In the genomic region with DNA sequence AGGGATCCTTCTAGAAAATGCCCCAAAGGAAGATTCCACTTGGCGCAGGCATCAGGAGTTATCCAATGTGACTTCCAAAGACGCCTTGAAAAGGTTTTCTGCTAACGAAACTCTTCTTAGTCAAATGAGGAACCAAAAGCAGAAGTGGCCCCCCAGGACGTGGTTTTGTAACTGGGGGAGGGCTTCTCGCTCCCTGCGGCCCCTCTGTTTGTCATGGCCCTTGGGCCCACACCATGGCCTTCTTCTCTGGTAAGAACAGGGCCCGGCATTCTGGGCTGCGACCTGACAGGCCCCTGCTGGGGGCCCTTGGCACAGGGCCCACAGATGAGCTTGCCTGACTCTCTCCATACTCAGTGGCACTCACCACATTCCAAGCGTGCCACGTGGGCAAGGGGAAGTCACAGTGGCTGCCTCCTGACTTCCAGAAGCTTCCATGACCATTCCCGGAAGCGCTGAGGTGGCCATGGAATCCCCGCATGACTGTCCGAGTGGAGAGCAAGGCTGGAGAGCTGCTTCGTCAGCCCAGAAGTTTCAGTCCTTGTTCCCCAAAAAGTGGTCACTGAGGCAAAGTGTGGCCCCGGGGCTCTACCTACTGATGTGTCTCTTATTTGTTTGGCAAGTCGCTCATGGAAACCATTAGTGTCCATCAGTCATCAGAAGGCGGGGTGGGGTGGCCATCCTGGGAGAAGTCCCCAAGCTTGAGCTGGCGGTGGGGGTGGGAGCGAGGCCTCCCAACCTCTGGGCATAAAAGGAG, we compare ENCODE assay signal across 8 cellular contexts. TPM values are rescaled to one million over a fixed set of nuclear protein-coding genes. Genes with fewer than 3 reads are reported as not detected.
A peak's percentile ranks its signal among the peaks of the same experiment; 100 is the strongest.
DNase-seq lines count a peak whose midpoint lies in the region; ATAC-seq and FAIRE-seq lines count a peak whose summit lies in the region.

No MANE protein-coding gene starts in this region.

- H3K4me3 ChIP-seq in HAP-1 (peak overlapping the region; percentile 59; the same call in 1 of the 2 replicates), duodenal mucosa (ENCODE audit: low read depth in 1 of 2, low read length in 2 of 2) (peak overlapping the region; percentile 84 to 89)

- in situ Hi-C loops in HAP-1 (cut with MboI; ENCODE audit: low sequenced_read_pairs): no loop called here

- peaks cover 3% of the 10 kb centered on the region; the same call in 1 of the 2 replicates for H3K36me3 ChIP-seq in HAP-1 (replicated peaks)
- peaks cover 3 to 12% of the 10 kb centered on the region in 2 donors for H3K36me3 ChIP-seq in duodenal mucosa (ENCODE audit: control insufficient read depth in 1 of 2, insufficient read depth in 2 of 2, low read length in 2 of 2)

- H3K27ac Mint-ChIP-seq in natural killer cell treated with Interleukin-12 subunit alpha and Interleukin-12 subunit beta and Interleukin-15 and Interleukin-18, amount 100 ng/mL, for 72 hours: peak overlapping the region; percentile 74

- peaks cover 34 to 35% of the 10 kb centered on the region in 2 donors for H3K4me1 Mint-ChIP-seq in natural killer cell treated with Interleukin-12 subunit alpha and Interleukin-12 subunit beta and Interleukin-15 and Interleukin-18, amount 100 ng/mL, for 72 hours (ENCODE audit: low read depth in 2 of 2)

- DNase-seq in GM18507 (ENCODE audit: extremely low spot score, insufficient read length, low read depth) (peak; percentile 71), HAP-1 (ENCODE audit: low spot score in 2 of 2) (no peak), NOMO-1 treated with DMSO at 0.1 percent for 48 hours (lab: John Stamatoyannopoulos, UW; ENCODE audit: unreplicated experiment) (peak; percentile 96), cortex of kidney (lab: John Stamatoyannopoulos, UW) (no peak), NCI-H446 treated with DMSO at 0.1 percent for 48 hours (lab: John Stamatoyannopoulos, UW) (no peak), NCI-H510A treated with DMSO at 0.1 percent for 48 hours (lab: John Stamatoyannopoulos, UW) (no peak)
- no peak for DNase-seq in natural killer cell treated with Interleukin-12 subunit alpha and Interleukin-12 subunit beta and Interleukin-15 and Interleukin-18, amount 100 ng/mL, for 72 hours (ENCODE audit: low spot score)

- peaks cover 21% of the 10 kb centered on the region for H3K4me1 ChIP-seq in HAP-1
- H3K4me1 ChIP-seq in duodenal mucosa (ENCODE audit: control insufficient read depth in 1 of 2, insufficient read depth in 2 of 2, low read length in 2 of 2): peaks cover 54 to 64% of the 10 kb centered on the region in 2 donors

- no peaks in the 10 kb centered on the region for H3K9me3 Mint-ChIP-seq in natural killer cell treated with Interleukin-12 subunit alpha and Interleukin-12 subunit beta and Interleukin-15 and Interleukin-18, amount 100 ng/mL, for 72 hours

- no peaks in the 10 kb centered on the region for H3K9me3 ChIP-seq in HAP-1
- no peaks in the 10 kb centered on the region for H3K9me3 ChIP-seq in duodenal mucosa (ENCODE audit: control insufficient read depth in 1 of 2, low read length in 2 of 2)

- ATAC-seq in natural killer cell treated with Interleukin-12 subunit alpha and Interleukin-12 subunit beta and Interleukin-15 and Interleukin-18, amount 100 ng/mL, for 72 hours: no peak

- H3K9ac ChIP-seq in duodenal mucosa (ENCODE audit: low read depth in 1 of 2, low read length in 2 of 2): peak overlapping the region in 1 of 2 donors; percentile 96

- peak overlapping the region; percentile 76 for H3K4me3 Mint-ChIP-seq in natural killer cell treated with Interleukin-12 subunit alpha and Interleukin-12 subunit beta and Interleukin-15 and Interleukin-18, amount 100 ng/mL, for 72 hours

- H3K27me3 ChIP-seq in HAP-1 (ENCODE audit: low read depth): no peaks in the 10 kb centered on the region
- no peaks in the 10 kb centered on the region for H3K27me3 ChIP-seq in duodenal mucosa (ENCODE audit: control insufficient read depth in 1 of 2, insufficient read depth in 2 of 2, low read length in 2 of 2)

- FAIRE-seq in GM18507 (lab: Jason Lieb, UNC): peak; percentile 82

- H3K36me3 Mint-ChIP-seq in natural killer cell treated with Interleukin-12 subunit alpha and Interleukin-12 subunit beta and Interleukin-15 and Interleukin-18, amount 100 ng/mL, for 72 hours: no peaks in the 10 kb centered on the region

- H3K27me3 Mint-ChIP-seq in natural killer cell treated with Interleukin-12 subunit alpha and Interleukin-12 subunit beta and Interleukin-15 and Interleukin-18, amount 100 ng/mL, for 72 hours: no peaks in the 10 kb centered on the region

- peak overlapping the region; percentile 71 for H3K27ac ChIP-seq in duodenal mucosa (ENCODE audit: low read depth, low read length)

RNA-seq across cellular contexts. Expression of a gene that starts 0.9 kb away (rescaled TPM):
- total RNA-seq in natural killer cell treated with Interleukin-12 subunit alpha and Interleukin-12 subunit beta and Interleukin-15 and Interleukin-18, amount 100 ng/mL, for 72 hours: 10 to 100 TPM; 19.2 to 32.8 TPM

RNA-seq across cellular contexts. Expression of a gene that starts 11.3 kb away (rescaled TPM):
- not detected for total RNA-seq in natural killer cell treated with Interleukin-12 subunit alpha and Interleukin-12 subunit beta and Interleukin-15 and Interleukin-18, amount 100 ng/mL, for 72 hours

RNA-seq across cellular contexts. Expression of a gene that starts 24.2 kb away (rescaled TPM):
- 10 to 100 TPM; 62.2 to 72.3 TPM for total RNA-seq in natural killer cell treated with Interleukin-12 subunit alpha and Interleukin-12 subunit beta and Interleukin-15 and Interleukin-18, amount 100 ng/mL, for 72 hours

RNA-seq across cellular contexts. Expression of a gene that starts 26.9 kb away (rescaled TPM):
- 100 to 1,000 TPM in 1 of 2 donors, 10 to 100 TPM in 1; 89.1 to 106 TPM for total RNA-seq in natural killer cell treated with Interleukin-12 subunit alpha and Interleukin-12 subunit beta and Interleukin-15 and Interleukin-18, amount 100 ng/mL, for 72 hours

RNA-seq across cellular contexts. Expression of a gene that starts 34.7 kb away (rescaled TPM):
- total RNA-seq in natural killer cell treated with Interleukin-12 subunit alpha and Interleukin-12 subunit beta and Interleukin-15 and Interleukin-18, amount 100 ng/mL, for 72 hours: 10 to 100 TPM; 82.8 to 89.0 TPM

Comparison
In these comparisons a context has a peak if more than half of its experiments do, and no peak if none do; other contexts are left out.
1. DNase-seq: peak in GM18507 (single experiment) and NOMO-1 treated with DMSO at 0.1 percent for 48 hours (single experiment); none in HAP-1 (0 of 2), natural killer cell treated with Interleukin-12 subunit alpha and Interleukin-12 subunit beta and Interleukin-15 and Interleukin-18, amount 100 ng/mL, for 72 hours (single experiment), cortex of kidney (single experiment), NCI-H446 treated with DMSO at 0.1 percent for 48 hours (single experiment) and NCI-H510A treated with DMSO at 0.1 percent for 48 hours (single experiment).